Comparison of ENCODE assay signal across 17 cellular contexts in the genomic region with DNA sequence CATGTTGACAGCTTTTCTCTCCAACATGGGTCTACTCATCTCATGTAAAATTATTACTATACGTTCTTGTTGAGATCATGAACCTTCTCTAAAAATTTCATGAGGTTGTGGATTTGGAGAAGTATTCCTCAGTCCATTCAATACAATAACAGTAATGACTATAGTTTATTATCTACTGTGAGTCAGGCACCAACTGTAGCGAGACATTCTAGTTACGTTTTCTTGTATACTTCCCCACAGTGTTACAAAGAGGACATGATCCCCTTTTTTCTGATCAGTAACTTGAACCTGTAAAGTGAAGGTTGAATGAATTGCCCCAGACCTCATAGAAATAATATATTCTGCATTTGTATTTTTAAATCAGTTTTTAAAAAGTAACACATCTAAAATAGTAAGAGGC.
DNase-seq lines count a peak whose midpoint lies in the region; ATAC-seq and TF ChIP-seq lines count a peak whose summit lies in the region.
"Had no signal": no experiment of that assay in that cellular context is flagged by ENCODE, and none has a peak within 500 bp of the region (broad histone marks: within the 10 kb centered on the region; RNA-seq: fewer than 3 reads in every experiment).

No MANE protein-coding gene starts in this region.

- H3K14ac ChIP-seq in trophoblast cell (ENCODE audit: low read length), result no peak overlapping the region

- no peak overlapping the region for H2AFZ ChIP-seq in trophoblast cell (ENCODE audit: insufficient read depth, low read length, poor library complexity)
- H2AFZ ChIP-seq: neural progenitor cell had no signal

- no peak overlapping the region for H3K4me3 ChIP-seq in trophoblast cell (ENCODE audit: low read depth, low read length)
- H3K4me3 ChIP-seq: lung, neural progenitor cell, suprapubic skin had no signal

- H3K18ac ChIP-seq in trophoblast cell (ENCODE audit: low read length), result no peak overlapping the region

- H4K8ac ChIP-seq in trophoblast cell (ENCODE audit: low read depth, low read length), result no peak overlapping the region

- H3K4me1 ChIP-seq in trophoblast cell (ENCODE audit: control insufficient read depth in 1 of 2, insufficient read depth in 2 of 2, low read length in 2 of 2), result peaks cover 2 to 7% of the 10 kb centered on the region in 2 experiments

- no peaks in the 10 kb centered on the region for H3K36me3 ChIP-seq in trophoblast cell (ENCODE audit: control insufficient read depth in 1 of 2, insufficient read depth in 2 of 2, low read length in 2 of 2)
- H3K36me3 ChIP-seq: neural progenitor cell, suprapubic skin had no signal

- H3K23ac ChIP-seq in trophoblast cell (ENCODE audit: low read length), result no peak overlapping the region

- no peak overlapping the region for H2BK120ac ChIP-seq in trophoblast cell (ENCODE audit: insufficient read depth, low read length, poor library complexity)

- peak overlapping the region in 6 of 8 donors; percentile 49 to 80 (median 64) for H3K4me3 Mint-ChIP-seq in naive B cell
- H3K4me3 Mint-ChIP-seq in type B pancreatic cell, result no peak overlapping the region
- H3K4me3 Mint-ChIP-seq: CD8-positive, alpha-beta T cell; neural progenitor cell had no signal

- H3K36me3 Mint-ChIP-seq in naive B cell (peaks cover 0 to 2% of the 10 kb centered on the region in 2 donors), type B pancreatic cell (peaks cover 11% of the 10 kb centered on the region)

- no peak overlapping the region for H2BK5ac ChIP-seq in trophoblast cell (ENCODE audit: low read depth, low read length, poor library complexity)

- no peak overlapping the region for H3K4ac ChIP-seq in trophoblast cell (ENCODE audit: low read depth, low read length)

- no peak overlapping the region for H2BK12ac ChIP-seq in trophoblast cell (ENCODE audit: low read length)

- no peaks in the 10 kb centered on the region for H3K9me3 ChIP-seq in trophoblast cell (ENCODE audit: insufficient read depth, low read depth, low read length)
- H3K9me3 ChIP-seq: SK-N-SH, suprapubic skin had no signal

- no peak overlapping the region for H4K91ac ChIP-seq in trophoblast cell (ENCODE audit: low read depth, low read length)

- H3K4me2 ChIP-seq in trophoblast cell (ENCODE audit: low read length), result no peak overlapping the region
- H3K4me2 ChIP-seq: neural progenitor cell, SK-N-SH had no signal

- H3K4me1 Mint-ChIP-seq in naive B cell, result peaks cover 65 to 93% (median 86%) of the 10 kb centered on the region in 3 donors
- peaks cover 42% of the 10 kb centered on the region for H3K4me1 Mint-ChIP-seq in type B pancreatic cell (ENCODE audit: unreplicated experiment)

- H3K79me1 ChIP-seq in trophoblast cell (ENCODE audit: low read length), result no peaks in the 10 kb centered on the region

- H3K27me3 Mint-ChIP-seq in naive B cell (no peaks in the 10 kb centered on the region), type B pancreatic cell (no peaks in the 10 kb centered on the region)

- no peak overlapping the region for H3K27ac ChIP-seq in trophoblast cell (ENCODE audit: low read depth, low read length)
- H3K27ac ChIP-seq: neural progenitor cell, suprapubic skin had no signal

- H3K27ac Mint-ChIP-seq in naive B cell (peak overlapping the region in 5 of 6 donors; percentile 82 to 93 (median 88)), type B pancreatic cell (no peak overlapping the region)

- H2AK5ac ChIP-seq in trophoblast cell (ENCODE audit: low read length), result no peak overlapping the region

- WGBS in trophoblast cell (ENCODE audit: extremely low coverage, insufficient coverage, insufficient read length), result no CpG with 5 or more reads among the region's 3 CpGs

- H3K9ac ChIP-seq in trophoblast cell (ENCODE audit: low read length), result no peak overlapping the region
- H3K9ac ChIP-seq: neural progenitor cell, SK-N-SH had no signal

- H3K27me3 ChIP-seq in trophoblast cell (ENCODE audit: insufficient read depth, low read length), result no peaks in the 10 kb centered on the region
- H3K27me3 ChIP-seq: neural progenitor cell, suprapubic skin had no signal

- TF ChIP-seq CTCF in type B pancreatic cell (conservative IDR thresholded peaks at IDR 0.05), result no peak

- H3K9me3 Mint-ChIP-seq in naive B cell (peaks cover 0 to 5% (median 0%) of the 10 kb centered on the region in 7 donors), type B pancreatic cell (peaks cover 10% of the 10 kb centered on the region)
- H3K9me3 Mint-ChIP-seq: CD8-positive, alpha-beta T cell had no signal

- ATAC-seq in GM18867 (IDR thresholded peaks at IDR 0.05; ENCODE audit: unreplicated experiment), result peak; percentile 47
- ATAC-seq in GM21528 (IDR thresholded peaks at IDR 0.05; ENCODE audit: low FRiP score, unreplicated experiment), result peak; percentile 41
- peak; percentile 41 for ATAC-seq in HG03442 (IDR thresholded peaks at IDR 0.05; ENCODE audit: unreplicated experiment)
- peak; percentile 63 to 74 for ATAC-seq in naive B cell (ENCODE audit: low read depth in 2 of 2)
- ATAC-seq in GM19023 (IDR thresholded peaks at IDR 0.05; ENCODE audit: unreplicated experiment), result no peak
- ATAC-seq: CD8-positive, alpha-beta T cell had no signal

- H3K79me2 ChIP-seq in trophoblast cell (ENCODE audit: control insufficient read depth, insufficient read depth, low read length, poor library complexity), result peaks cover 5% of the 10 kb centered on the region

- H4K12ac ChIP-seq in trophoblast cell (ENCODE audit: low read depth, low read length), result no peak overlapping the region

- peak; percentile 32 for DNase-seq in naive B cell
- no peak for DNase-seq in type B pancreatic cell (ENCODE audit: extremely low spot score, unreplicated experiment)
- no peak for DNase-seq in trophoblast cell
- DNase-seq: activated CD4-positive, CD25-positive, alpha-beta regulatory T cell; activated T-cell treated with anti-CD3 and anti-CD28 coated beads, Interleukin-2, amount 50 U/mL, for 1 hour; amniotic stem cell; CD8-positive, alpha-beta T cell; cortex of kidney; GDM1; SK-N-SH had no signal
